ENCODE assay signal across 1 cellular context in genomic region chr2:230564805-230565779, GRCh38.
TF ChIP-seq lines count a peak whose summit lies in the region.

No MANE protein-coding gene starts in this region.

TF ChIP-seq in GM23338, 12 proteins besides CTCF, POLR2A, EP300 and RAD21 (continued from another document):
- no peak for TF ChIP-seq ZNF462 (CRISPR knock-in tag; IDR thresholded peaks at IDR 0.05)
- TF ChIP-seq STAT1 (IDR thresholded peaks at IDR 0.05; ENCODE audit: unreplicated experiment): no peak
- TF ChIP-seq EZH2 (IDR thresholded peaks at IDR 0.05; ENCODE audit: low read depth, unreplicated experiment): no peak
- no peak for TF ChIP-seq NANOG (IDR thresholded peaks at IDR 0.05; ENCODE audit: borderline replicate concordance)
- no peak for TF ChIP-seq POLR2AphosphoS5 (IDR thresholded peaks at IDR 0.05; ENCODE audit: low read depth)
- no peak for TF ChIP-seq JUNB (IDR thresholded peaks at IDR 0.05; ENCODE audit: unreplicated experiment)
- no peak for TF ChIP-seq REST (IDR thresholded peaks at IDR 0.05; ENCODE audit: unreplicated experiment)
- no peak for TF ChIP-seq CREB1 (CRISPR knock-in tag; IDR thresholded peaks at IDR 0.05; ENCODE audit: low read depth)
- no peak for TF ChIP-seq ZNF331 (CRISPR knock-in tag; IDR thresholded peaks at IDR 0.05; ENCODE audit: low read depth)
